In genomic region chr2:85405076-85405402, GRCh38 we compare ENCODE assay signal across 11 cellular contexts. TPM values are rescaled to one million over a fixed set of nuclear protein-coding genes. Genes with fewer than 3 reads are reported as not detected.
A peak's percentile ranks its signal among the peaks of the same experiment; 100 is the strongest.
DNase-seq lines count a peak whose midpoint lies in the region; ATAC-seq and TF ChIP-seq lines count a peak whose summit lies in the region.
"Had no signal": no experiment of that assay in that cellular context is flagged by ENCODE, and none has a peak within 500 bp of the region (broad histone marks: within the 10 kb centered on the region; RNA-seq: fewer than 3 reads in every experiment).

No MANE protein-coding gene starts in this region.

- peak overlapping the region in 1 of 2 experiments; percentile 53; a peak in 3 of 4 replicates for H3K27ac ChIP-seq in SK-N-SH (ENCODE audit: low read depth in 2 of 2, low read length in 1 of 2)
- H3K27ac ChIP-seq: KMS-11 had no signal

- peak overlapping the region; percentile 62 for H3K4me3 Mint-ChIP-seq in dendritic cell treated with granulocyte-macrophage colony-stimulating factor and Interleukin-4, amounts not matched to agents 40 ng/mL and 50 ng/mL, for 4 days

- H3K9me3 ChIP-seq in SK-N-SH (0 out of 2 replicates have a peak, but pooled peaks cover 4% of the 10 kb centered on the region), skeletal muscle satellite cell (replicated peaks; ENCODE audit: low read length) (no peaks in the 10 kb centered on the region)
- H3K9me3 ChIP-seq: suprapubic skin had no signal

- peaks cover 69% of the 10 kb centered on the region for H3K4me1 Mint-ChIP-seq in dendritic cell treated with granulocyte-macrophage colony-stimulating factor and Interleukin-4, amounts not matched to agents 40 ng/mL and 50 ng/mL, for 4 days (ENCODE audit: low read depth)

- H3K4me1 ChIP-seq in SK-N-SH (ENCODE audit: control insufficient read depth in 1 of 2, insufficient read depth in 2 of 2, low read depth in 1 of 2, low read length in 1 of 2) (peaks cover 9 to 11% of the 10 kb centered on the region in 2 experiments; a peak in 2 of 4 replicates), skeletal muscle satellite cell (ENCODE audit: control insufficient read depth, insufficient read depth, low read length) (peaks cover 20% of the 10 kb centered on the region)

- WGBS in SK-N-SH (ENCODE audit: low lambda C conversion rate), result 52% methylated on average over 4 of the region's 4 CpGs
- 53 to 64% methylated on average over 4 of the region's 4 CpGs for WGBS in lower leg skin, 2 donors

- intact Hi-C loops in dendritic cell treated with granulocyte-macrophage colony-stimulating factor and Interleukin-4, amounts not matched to agents 40 ng/mL and 50 ng/mL, for 4 days (cut with micrococcal nuclease), result loop anchor here (5.0 kb wide), 1 partner anchor 192 kb away; the partner anchor contains the start of gene RNF181
- intact Hi-C loops in lower leg skin (cut with DNase I; ENCODE audit: low total_unique reads), result loop anchor here (1.0 kb wide), 1 partner anchor 22 kb away; no protein-coding TSS in a partner anchor

- H3K4me3 ChIP-seq in SK-N-SH (ENCODE audit: low read depth in 2 of 2, low read length in 1 of 2), result no peak overlapping the region
- peak overlapping the region; percentile 48 for H3K4me3 ChIP-seq in skeletal muscle satellite cell (ENCODE audit: low read length)
- H3K4me3 ChIP-seq in lower leg skin (ENCODE audit: low read depth, poor library complexity, severe bottlenecking), result no peak overlapping the region
- H3K4me3 ChIP-seq: suprapubic skin had no signal

- H2AFZ ChIP-seq in SK-N-SH (ENCODE audit: low read depth), result peak overlapping the region; percentile 59; the same call in 1 of the 2 replicates

- no peaks in the 10 kb centered on the region for H3K27me3 Mint-ChIP-seq in dendritic cell treated with granulocyte-macrophage colony-stimulating factor and Interleukin-4, amounts not matched to agents 40 ng/mL and 50 ng/mL, for 4 days

- POLR2A ChIA-PET in SK-N-SH (lab: Yijun Ruan, JAX), result no interaction called here

- no peak for TF ChIP-seq EP300 in SK-N-SH (IDR thresholded peaks at IDR 0.05; ENCODE audit: borderline replicate concordance in 1 of 2, low read depth in 1 of 2, low read length in 1 of 2)

- no peaks in the 10 kb centered on the region for H3K27me3 ChIP-seq in SK-N-SH (ENCODE audit: insufficient read depth)
- H3K27me3 ChIP-seq in skeletal muscle satellite cell (ENCODE audit: control insufficient read depth, insufficient read depth, low read length), result no peaks in the 10 kb centered on the region
- H3K27me3 ChIP-seq: suprapubic skin had no signal

- no peak for TF ChIP-seq POLR2A in lower leg skin (IDR thresholded peaks at IDR 0.05)

- no peak for TF ChIP-seq RAD21 in SK-N-SH (IDR thresholded peaks at IDR 0.05; ENCODE audit: low read length)

- no peak for TF ChIP-seq CTCF in SK-N-SH (IDR thresholded peaks at IDR 0.05)
- TF ChIP-seq CTCF in lower leg skin (IDR thresholded peaks at IDR 0.05), result no peak

- H4K20me1 ChIP-seq in SK-N-SH (ENCODE audit: insufficient read depth), result no peaks in the 10 kb centered on the region

- H3K27ac Mint-ChIP-seq in dendritic cell treated with granulocyte-macrophage colony-stimulating factor and Interleukin-4, amounts not matched to agents 40 ng/mL and 50 ng/mL, for 4 days, result peak overlapping the region; percentile 88

- no peaks in the 10 kb centered on the region for H3K79me2 ChIP-seq in SK-N-SH (ENCODE audit: insufficient read depth)

- H3K4me2 ChIP-seq in SK-N-SH (0 out of 2 replicates have a peak overlapping the region, but pooled peaks have one; percentile 37), skeletal muscle satellite cell (ENCODE audit: low read length) (peak overlapping the region; percentile 76)
- H3K4me2 ChIP-seq: KMS-11 had no signal

- in situ Hi-C loops in G401 (cut with HindIII; ENCODE audit: low sequenced_read_pairs), result no loop called here

- H3K36me3 ChIP-seq in SK-N-SH (replicated peaks in 1 of 2; ENCODE audit: control insufficient read depth in 1 of 2, insufficient read depth in 2 of 2, low read length in 1 of 2) (no peaks in the 10 kb centered on the region), skeletal muscle satellite cell (ENCODE audit: insufficient read depth, low read length) (no peaks in the 10 kb centered on the region)

- no peak for ATAC-seq in HG02885 (IDR thresholded peaks at IDR 0.05; ENCODE audit: poor library complexity, unreplicated experiment)
- ATAC-seq: esophagus mucosa had no signal

- H3F3A ChIP-seq in SK-N-SH (replicated peaks; ENCODE audit: insufficient read depth), result peaks cover 14% of the 10 kb centered on the region

- H3K9me2 ChIP-seq in SK-N-SH, result no peaks in the 10 kb centered on the region

- DNase-seq in G401 (ENCODE audit: low spot score), result peak; percentile 84
- no peak for DNase-seq in SK-N-SH
- DNase-seq in SW480 (ENCODE audit: low spot score), result no peak
- DNase-seq in NCI-H2227 treated with DMSO at 0.1 percent for 48 hours (lab: John Stamatoyannopoulos, UW), result no peak
- no peak for DNase-seq in lower leg skin (ENCODE audit: low spot score in 2 of 2)

- CTCF ChIA-PET in SK-N-SH (lab: Yijun Ruan, JAX), result interaction anchor here (0.5 to 1.5 kb wide), 2 partner anchors 147 to 192 kb away, joined by 3 to 4 read pairs; no protein-coding TSS in a partner anchor

- no peak overlapping the region for H3K9ac ChIP-seq in SK-N-SH
- H3K9ac ChIP-seq in skeletal muscle satellite cell (ENCODE audit: low read depth, low read length), result peak overlapping the region; percentile 59
- H3K9ac ChIP-seq: KMS-11 had no signal

- H3K36me3 Mint-ChIP-seq in dendritic cell treated with granulocyte-macrophage colony-stimulating factor and Interleukin-4, amounts not matched to agents 40 ng/mL and 50 ng/mL, for 4 days (ENCODE audit: low read depth), result peaks cover 55% of the 10 kb centered on the region

- no peaks in the 10 kb centered on the region for H3K9me3 Mint-ChIP-seq in dendritic cell treated with granulocyte-macrophage colony-stimulating factor and Interleukin-4, amounts not matched to agents 40 ng/mL and 50 ng/mL, for 4 days

TF ChIP-seq in SK-N-SH, 30 proteins besides CTCF, POLR2A, EP300 and RAD21 (continues in another document):
- TF ChIP-seq NRF1 (IDR thresholded peaks at IDR 0.05; ENCODE audit: low read depth, low read length), result no peak
- no peak for TF ChIP-seq FOSL2 (IDR thresholded peaks at IDR 0.05; ENCODE audit: borderline replicate concordance, low read depth)
- no peak for TF ChIP-seq NFIC (IDR thresholded peaks at IDR 0.05; ENCODE audit: borderline replicate concordance)
- no peak for TF ChIP-seq PBX3 (IDR thresholded peaks at IDR 0.05)
- TF ChIP-seq YY1 (IDR thresholded peaks at IDR 0.05; ENCODE audit: low read depth), result no peak
- no peak for TF ChIP-seq RXRA (IDR thresholded peaks at IDR 0.05; ENCODE audit: borderline replicate concordance, low read depth)
- TF ChIP-seq POLR2AphosphoS5 (IDR thresholded peaks at IDR 0.05; ENCODE audit: low read depth, low read length), result no peak
- TF ChIP-seq GABPA (IDR thresholded peaks at IDR 0.05; ENCODE audit: low read depth), result no peak
- TF ChIP-seq EZH2phosphoT487 (IDR thresholded peaks at IDR 0.05; ENCODE audit: borderline replicate concordance, low read depth), result no peak
- no peak for TF ChIP-seq MAX (IDR thresholded peaks at IDR 0.05; ENCODE audit: low read depth)
- TF ChIP-seq CHD2 (IDR thresholded peaks at IDR 0.05; ENCODE audit: low read length, partially characterized antibody), result no peak
- no peak for TF ChIP-seq TAF1 (IDR thresholded peaks at IDR 0.05; ENCODE audit: borderline replicate concordance, low read depth, low read length)
- no peak for TF ChIP-seq GATA2 (CRISPR knock-in tag; IDR thresholded peaks at IDR 0.05)

RNA-seq across cellular contexts. Expression of gene CAPG, which starts 5.1 kb away (rescaled TPM):
- total RNA-seq in G401 (2014; rRNA removed; shearing (Covaris generic)), result 1.0 and 5.3 TPM in 2 replicates
- polyA plus RNA-seq in SK-N-SH (2012; rRNA removed), result 1.2 and 1.3 TPM in 2 replicates
- 0.94 and 1.5 TPM in 2 replicates for polyA plus RNA-seq in SK-N-SH (2012; cell fraction: cytosol; rRNA removed)
- 1.4 and 2.0 TPM in 2 replicates for polyA plus RNA-seq in SK-N-SH (2012; cell fraction: nucleus; rRNA removed)
- 40.6 and 57.7 TPM in 2 replicates for total RNA-seq in skeletal muscle satellite cell (2012; rRNA removed)
- 100 to 1,000 TPM; 177 to 272 (median 232) TPM for total RNA-seq in lower leg skin

RNA-seq across cellular contexts. Expression of gene SH2D6, which starts 13.5 kb away (rescaled TPM):
- total RNA-seq in G401 (2014; rRNA removed; shearing (Covaris generic)), result not detected in 2 replicates
- 0.33 and 0.42 TPM in 2 replicates for polyA plus RNA-seq in SK-N-SH (2012; rRNA removed)
- 0.21 and 0.42 TPM in 2 replicates for polyA plus RNA-seq in SK-N-SH (2012; cell fraction: cytosol; rRNA removed)
- 1.9 and 2.3 TPM in 2 replicates for polyA plus RNA-seq in SK-N-SH (2012; cell fraction: nucleus; rRNA removed)
- total RNA-seq in skeletal muscle satellite cell (2012; rRNA removed), result not detected in 2 replicates
- total RNA-seq in lower leg skin, result not detected
- total RNA-seq: suprapubic skin had no signal

RNA-seq across cellular contexts. Expression of gene ELMOD3, which starts 50.5 kb away (rescaled TPM):
- total RNA-seq in G401 (2014; rRNA removed; shearing (Covaris generic)), result 11.0 and 11.2 TPM in 2 replicates
- polyA plus RNA-seq in SK-N-SH (2012; rRNA removed), result 15.4 and 25.1 TPM in 2 replicates
- 7.7 and 9.2 TPM in 2 replicates for polyA plus RNA-seq in SK-N-SH (2012; cell fraction: cytosol; rRNA removed)
- polyA plus RNA-seq in SK-N-SH (2012; cell fraction: nucleus; rRNA removed), result 70.2 and 88.5 TPM in 2 replicates
- 10.6 and 14.4 TPM in 2 replicates for total RNA-seq in skeletal muscle satellite cell (2012; rRNA removed)
- total RNA-seq in lower leg skin, result 10 to 100 TPM; 10.0 to 26.1 (median 23.5) TPM

RNA-seq across cellular contexts. Expression of gene RETSAT, which starts 50.7 kb away (rescaled TPM):
- 32.1 and 39.6 TPM in 2 replicates for total RNA-seq in G401 (2014; rRNA removed; shearing (Covaris generic))
- polyA plus RNA-seq in SK-N-SH (2012; rRNA removed), result 28.0 and 37.7 TPM in 2 replicates
- polyA plus RNA-seq in SK-N-SH (2012; cell fraction: cytosol; rRNA removed), result 20.5 and 24.4 TPM in 2 replicates
- 33.4 and 58.1 TPM in 2 replicates for polyA plus RNA-seq in SK-N-SH (2012; cell fraction: nucleus; rRNA removed)
- 40.0 and 47.7 TPM in 2 replicates for total RNA-seq in skeletal muscle satellite cell (2012; rRNA removed)
- 100 to 1,000 TPM in 2 of 4 donors, 10 to 100 TPM in 2; 86.2 to 121 (median 101) TPM for total RNA-seq in lower leg skin

Comparison
In these comparisons a context has a peak if more than half of its experiments do, and no peak if none do; other contexts are left out.
1. RNA of gene CAPG, which starts 5.1 kb away (total RNA-seq): 177 to 272 TPM in lower leg skin; 1.0 to 5.3 TPM in G401; every median in the first group is over 10 times any median in the second.